Comparison of ENCODE assay signal across 21 cellular contexts in the genomic region with DNA sequence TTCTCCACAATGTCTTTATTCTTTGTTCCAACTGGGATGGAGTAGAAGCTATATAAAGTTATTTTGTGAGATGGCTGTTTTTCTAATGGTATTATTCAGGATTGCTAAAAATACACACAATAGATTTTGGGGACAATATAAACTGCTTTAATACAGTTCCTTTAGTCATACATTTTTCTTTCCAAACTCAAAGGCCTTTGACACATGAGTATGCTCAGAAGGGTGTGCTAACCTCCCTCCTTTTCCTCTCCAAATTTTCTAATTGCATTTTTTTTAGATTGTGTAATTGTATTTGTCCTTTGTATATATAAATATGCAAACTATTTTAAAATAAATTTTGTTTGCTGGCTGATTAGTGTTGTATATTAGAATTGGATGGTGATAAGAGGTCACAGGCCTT.
A peak's percentile ranks its signal among the peaks of the same experiment; 100 is the strongest.
DNase-seq lines count a peak whose midpoint lies in the region; ATAC-seq, FAIRE-seq and TF ChIP-seq lines count a peak whose summit lies in the region.
"Had no signal": no experiment of that assay in that cellular context is flagged by ENCODE, and none has a peak within 500 bp of the region (broad histone marks: within the 10 kb centered on the region; RNA-seq: fewer than 3 reads in every experiment).

No MANE protein-coding gene starts in this region.

- ATAC-seq in gastrocnemius medialis (no peak), HG03025 (IDR thresholded peaks at IDR 0.05; ENCODE audit: low FRiP score, unreplicated experiment) (no peak)
- ATAC-seq: GM12878, K562 had no signal

- no peaks in the 10 kb centered on the region for H3K36me3 ChIP-seq in endothelial cell of umbilical vein (ENCODE audit: control insufficient read depth in 2 of 2, extremely low read depth in 1 of 2, insufficient read depth in 2 of 2, low read length in 2 of 2)
- H3K36me3 ChIP-seq in gastrocnemius medialis = no peaks in the 10 kb centered on the region

- peak; percentile 38 for DNase-seq in AG20443 (ENCODE audit: low spot score)
- peak; percentile 56 for DNase-seq in HCEC 1CT
- DNase-seq in endothelial cell of umbilical vein (ENCODE audit: low read depth, low spot score) = peak; percentile 3
- peak; percentile 17 to 39 for DNase-seq in foreskin fibroblast
- DNase-seq in gastrocnemius medialis = no peak
- DNase-seq in NCI-H146 (lab: John Stamatoyannopoulos, UW) = no peak
- DNase-seq in CD1c-positive myeloid dendritic cell (ENCODE audit: extremely low spot score) = no peak
- DNase-seq: 8988T; AML-193; CD4-positive, alpha-beta memory T cell; DMS153; DMS79; GF-D8; GOT3; H7 had no signal

- no TSS peak for BruUV-seq in endothelial cell of umbilical vein (replicated peaks; lab: Mats Ljungman, UMichigan)

- no peak for FAIRE-seq in endothelial cell of umbilical vein (lab: Jason Lieb, UNC)
- FAIRE-seq: GM12878, GM19239, K562 had no signal

- H3K27me3 ChIP-seq in endothelial cell of umbilical vein (ENCODE audit: control insufficient read depth in 2 of 2, insufficient read depth in 2 of 2, low read length in 2 of 2) (no peaks in the 10 kb centered on the region), gastrocnemius medialis (no peaks in the 10 kb centered on the region)

- H3K4me3 ChIP-seq in endothelial cell of umbilical vein (replicated peaks in 1 of 3; ENCODE audit: insufficient read depth in 1 of 3, low read depth in 1 of 3, low read length in 3 of 3) (no peak overlapping the region), foreskin fibroblast (ENCODE audit: low read depth in 1 of 2, low read length in 2 of 2) (no peak overlapping the region), gastrocnemius medialis (no peak overlapping the region)
- H3K4me3 ChIP-seq: GM12878, K562 had no signal

- POLR2A ChIA-PET in endothelial cell of umbilical vein (lab: Charles Lee) = no interaction called here

- no peak overlapping the region for H3K27ac ChIP-seq in endothelial cell of umbilical vein (ENCODE audit: insufficient read depth, low read depth, low read length)
- H3K27ac ChIP-seq in gastrocnemius medialis = no peak overlapping the region
- H3K27ac ChIP-seq: C4-2B, HL-60 had no signal

- in situ Hi-C loops in gastrocnemius medialis (cut with MboI; ENCODE audit: low sequenced_read_pairs in 4 of 4) = no loop called here

- TF ChIP-seq CTCF in endothelial cell of umbilical vein (IDR thresholded peaks at IDR 0.05; ENCODE audit: extremely low read depth in 1 of 2, insufficient read depth in 1 of 2, low read depth in 1 of 2, low read length in 2 of 2) = no peak
- TF ChIP-seq CTCF in foreskin fibroblast (IDR thresholded peaks at IDR 0.05; ENCODE audit: low read depth, low read length) = no peak
- TF ChIP-seq CTCF in gastrocnemius medialis (IDR thresholded peaks at IDR 0.05 in 4 of 5, conservative IDR thresholded peaks at IDR 0.05 in 1 of 5) = no peak

- H4K20me1 ChIP-seq in endothelial cell of umbilical vein (replicated peaks; ENCODE audit: control insufficient read depth, extremely low read depth, insufficient read depth, low read length) = no peaks in the 10 kb centered on the region

- no peaks in the 10 kb centered on the region for H3K9me1 ChIP-seq in endothelial cell of umbilical vein (replicated peaks; ENCODE audit: control insufficient read depth, extremely low read depth, insufficient read depth, low read length)

- intact Hi-C loops in endothelial cell of umbilical vein (cut with micrococcal nuclease) = no loop called here
- intact Hi-C loops in gastrocnemius medialis (cut with DNase I; ENCODE audit: low total_unique reads) = no loop called here

- H3K4me2 ChIP-seq in endothelial cell of umbilical vein (ENCODE audit: insufficient read depth, low read length) = no peak overlapping the region

- no peak for TF ChIP-seq POLR2A in endothelial cell of umbilical vein (IDR thresholded peaks at IDR 0.05; ENCODE audit: low read depth, low read length)
- TF ChIP-seq POLR2A in gastrocnemius medialis (IDR thresholded peaks at IDR 0.05) = no peak

- no peak overlapping the region for H3K9ac ChIP-seq in endothelial cell of umbilical vein (replicated peaks; ENCODE audit: extremely low read depth, insufficient read depth, low read length)

- H2AFZ ChIP-seq in endothelial cell of umbilical vein (ENCODE audit: low read depth, low read length) = no peak overlapping the region

- H3K9me3 ChIP-seq in endothelial cell of umbilical vein (replicated peaks; ENCODE audit: control insufficient read depth, insufficient read depth, low read length) (no peaks in the 10 kb centered on the region), gastrocnemius medialis (no peaks in the 10 kb centered on the region)

- no peaks in the 10 kb centered on the region for H3K79me2 ChIP-seq in endothelial cell of umbilical vein (ENCODE audit: control insufficient read depth, insufficient read depth, low read length)

- CTCF ChIA-PET in endothelial cell of umbilical vein (lab: Charles Lee) = no interaction called here

- H3K4me1 ChIP-seq in endothelial cell of umbilical vein (ENCODE audit: control insufficient read depth, extremely low read depth, insufficient read depth, low read length) = peaks cover 2% of the 10 kb centered on the region
- H3K4me1 ChIP-seq in gastrocnemius medialis = no peaks in the 10 kb centered on the region

- dilution Hi-C loops in endothelial cell of umbilical vein (cut with MboI; ENCODE audit: extremely low pct_ligation_motif_present, low sequenced_read_pairs) = no loop called here

TF ChIP-seq in endothelial cell of umbilical vein, 7 proteins besides CTCF, POLR2A, EP300 and RAD21:
- TF ChIP-seq JUN (IDR thresholded peaks at IDR 0.05; ENCODE audit: borderline replicate concordance, insufficient read depth, insufficient read length, low read depth) = no peak
- TF ChIP-seq MYC (IDR thresholded peaks at IDR 0.05; ENCODE audit: low read depth, low read length) = no peak
- no peak for TF ChIP-seq EZH2 (IDR thresholded peaks at IDR 0.05; ENCODE audit: borderline replicate concordance, low read depth, low read length, severe bottlenecking)
- no peak for TF ChIP-seq FOS (IDR thresholded peaks at IDR 0.05; ENCODE audit: borderline replicate concordance, insufficient read depth, low read length)
- TF ChIP-seq, protein P1, sequence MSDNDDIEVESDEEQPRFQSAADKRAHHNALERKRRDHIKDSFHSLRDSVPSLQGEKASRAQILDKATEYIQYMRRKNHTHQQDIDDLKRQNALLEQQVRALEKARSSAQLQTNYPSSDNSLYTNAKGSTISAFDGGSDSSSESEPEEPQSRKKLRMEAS (IDR thresholded peaks at IDR 0.05; ENCODE audit: insufficient read depth, insufficient read length) = no peak

Comparison
In these comparisons a context has a peak if more than half of its experiments do, and no peak if none do; other contexts are left out.
1. DNase-seq: peak in AG20443 (single experiment), HCEC 1CT (single experiment), endothelial cell of umbilical vein (single experiment) and foreskin fibroblast (2 of 2); none in gastrocnemius medialis (0 of 2), NCI-H146 (single experiment) and CD1c-positive myeloid dendritic cell (single experiment).